In genomic region chr21:45737485-45738166, GRCh38 we compare ENCODE assay signal across 20 cellular contexts.
"Had no signal": no experiment of that assay in that cellular context is flagged by ENCODE, and none has a peak within 500 bp of the region (broad histone marks: within the 10 kb centered on the region; RNA-seq: fewer than 3 reads in every experiment).

No MANE protein-coding gene starts in this region.

- H3K4me1 Mint-ChIP-seq: endodermal cell; neural crest cell; stimulated activated effector memory CD8-positive, alpha-beta T cell treated with anti-CD3 and anti-CD28 coated beads, Interleukin-12 subunit alpha, Interleukin-12 subunit beta, amount 100 ng/mL, for 72 hours had no signal

- ATAC-seq: esophagus mucosa; foreskin keratinocyte; gastroesophageal sphincter; heart left ventricle; left lobe of liver; mucosa of descending colon; natural killer cell treated with Interleukin-12 subunit alpha and Interleukin-12 subunit beta and Interleukin-15 and Interleukin-18, amount 100 ng/mL, for 72 hours; stimulated activated effector memory CD8-positive, alpha-beta T cell treated with anti-CD3 and anti-CD28 coated beads, Interleukin-12 subunit alpha, Interleukin-12 subunit beta, amount 100 ng/mL, for 72 hours had no signal

- DNase-seq: dorsolateral prefrontal cortex; effector CD4-positive, alpha-beta T cell; endodermal cell; foreskin keratinocyte; heart left ventricle; kidney; mesenchymal stem cell; mucosa of descending colon; naive B cell; stimulated activated CD4-positive, alpha-beta T cell treated with anti-CD3 and anti-CD28 coated beads, Interleukin-2, amount 100 ng/mL, for 24 hours; stimulated activated CD4-positive, alpha-beta T cell treated with anti-CD3 and anti-CD28 coated beads, Interleukin-4, amount 100 ng/mL, for 24 hours; stimulated activated naive CD4-positive, alpha-beta T cell treated with Interleukin-2 at 50 U/mL for 16 hours had no signal

- H3K27ac Mint-ChIP-seq: endodermal cell; mesothelial cell of epicardium; natural killer cell treated with Interleukin-12 subunit alpha and Interleukin-12 subunit beta and Interleukin-15 and Interleukin-18, amount 100 ng/mL, for 72 hours; progenitor cell of endocrine pancreas; stimulated activated effector memory CD8-positive, alpha-beta T cell treated with anti-CD3 and anti-CD28 coated beads, Interleukin-12 subunit alpha, Interleukin-12 subunit beta, amount 100 ng/mL, for 72 hours had no signal

- H3K36me3 Mint-ChIP-seq: natural killer cell treated with Interleukin-12 subunit alpha and Interleukin-12 subunit beta and Interleukin-15 and Interleukin-18, amount 100 ng/mL, for 72 hours; stimulated activated effector memory CD8-positive, alpha-beta T cell treated with anti-CD3 and anti-CD28 coated beads, Interleukin-12 subunit alpha, Interleukin-12 subunit beta, amount 100 ng/mL, for 72 hours had no signal

- H3K4me3 Mint-ChIP-seq: endodermal cell; mesothelial cell of epicardium; natural killer cell treated with Interleukin-12 subunit alpha and Interleukin-12 subunit beta and Interleukin-15 and Interleukin-18, amount 100 ng/mL, for 72 hours; neural crest cell; stimulated activated effector memory CD8-positive, alpha-beta T cell treated with anti-CD3 and anti-CD28 coated beads, Interleukin-12 subunit alpha, Interleukin-12 subunit beta, amount 100 ng/mL, for 72 hours had no signal

- H3K9me3 Mint-ChIP-seq: endodermal cell; natural killer cell treated with Interleukin-12 subunit alpha and Interleukin-12 subunit beta and Interleukin-15 and Interleukin-18, amount 100 ng/mL, for 72 hours; neural crest cell; stimulated activated effector memory CD8-positive, alpha-beta T cell treated with anti-CD3 and anti-CD28 coated beads, Interleukin-12 subunit alpha, Interleukin-12 subunit beta, amount 100 ng/mL, for 72 hours had no signal

- H3K27me3 Mint-ChIP-seq: progenitor cell of endocrine pancreas had no signal
